Comparison of ENCODE assay signal across 28 cellular contexts in the genomic region with DNA sequence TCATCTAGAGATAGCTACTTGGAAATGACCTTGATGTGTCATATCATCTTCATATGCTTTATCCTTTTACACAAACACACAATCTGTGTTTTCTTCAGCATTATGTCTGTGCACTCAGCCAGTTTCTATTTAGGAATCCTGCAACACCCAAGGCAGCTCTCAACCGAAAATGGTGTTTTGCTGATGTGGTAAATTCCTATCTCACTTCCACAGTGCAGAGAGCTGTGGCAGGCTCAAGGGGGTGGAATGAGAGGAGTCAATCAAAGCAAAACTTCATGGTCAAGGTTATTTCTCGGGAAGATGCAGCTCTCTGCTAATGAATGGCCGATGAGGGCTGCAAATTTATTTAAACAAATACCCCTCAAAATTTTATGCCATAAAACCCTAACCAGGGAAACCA. TPM values are rescaled to one million over a fixed set of nuclear protein-coding genes. Genes with fewer than 3 reads are reported as not detected.
"Had no signal": no experiment of that assay in that cellular context is flagged by ENCODE, and none has a peak within 500 bp of the region (broad histone marks: within the 10 kb centered on the region; RNA-seq: fewer than 3 reads in every experiment).

No MANE protein-coding gene starts in this region.

- H3K4me3 Mint-ChIP-seq: immature natural killer cell; naive thymus-derived CD8-positive, alpha-beta T cell; nephron; neural progenitor cell; stimulated activated memory B cell treated with anti-CD40 and anti-IgM and Interleukin-4, amounts not matched to agents 10 μg/mL and 1 μg/mL and 100 μg/mL, for 72 hours; stimulated activated naive CD8-positive, alpha-beta T cell treated with anti-CD3 and anti-CD28 coated beads, Interleukin-15, amount 100 ng/mL, for 72 hours had no signal

- ATAC-seq: lower lobe of right lung; naive thymus-derived CD8-positive, alpha-beta T cell; psoas muscle; stimulated activated naive CD8-positive, alpha-beta T cell treated with anti-CD3 and anti-CD28 coated beads, Interleukin-15, amount 100 ng/mL, for 72 hours had no signal

- H3K9me3 Mint-ChIP-seq: nephron had no signal

- H3K27ac Mint-ChIP-seq: immature natural killer cell; naive thymus-derived CD8-positive, alpha-beta T cell; nephron; neural progenitor cell; stimulated activated memory B cell treated with anti-CD40 and anti-IgM and Interleukin-4, amounts not matched to agents 10 μg/mL and 1 μg/mL and 100 μg/mL, for 72 hours had no signal

- H3K4me2 ChIP-seq: neural progenitor cell, smooth muscle cell had no signal

- H3K27me3 ChIP-seq: neural progenitor cell, neutrophil, sigmoid colon, tibial nerve, upper lobe of left lung, vagina had no signal

- FAIRE-seq: islet of Langerhans, kidney had no signal

- H3K36me3 Mint-ChIP-seq: immature natural killer cell; naive thymus-derived CD8-positive, alpha-beta T cell; neural progenitor cell; stimulated activated memory B cell treated with anti-CD40 and anti-IgM and Interleukin-4, amounts not matched to agents 10 μg/mL and 1 μg/mL and 100 μg/mL, for 72 hours had no signal

- H3K79me2 ChIP-seq: parathyroid adenoma had no signal

- H3K36me3 ChIP-seq: lower lobe of right lung, neural progenitor cell, neutrophil, sigmoid colon, tibial nerve, upper lobe of left lung, vagina had no signal

- H2AFZ ChIP-seq: neural progenitor cell, parathyroid adenoma had no signal

- H3K27ac ChIP-seq: lower lobe of right lung, neural progenitor cell, neutrophil, parathyroid adenoma, psoas muscle, sigmoid colon, tibial nerve, upper lobe of left lung, vagina had no signal

- H3K9ac ChIP-seq: neural progenitor cell, parathyroid adenoma had no signal

- H3K9me3 ChIP-seq: lower lobe of right lung, neutrophil, psoas muscle, sigmoid colon, tibial nerve, upper lobe of left lung, vagina had no signal

- H3K27me3 Mint-ChIP-seq: stimulated activated memory B cell treated with anti-CD40 and anti-IgM and Interleukin-4, amounts not matched to agents 10 μg/mL and 1 μg/mL and 100 μg/mL, for 72 hours; stimulated activated naive CD8-positive, alpha-beta T cell treated with anti-CD3 and anti-CD28 coated beads, Interleukin-15, amount 100 ng/mL, for 72 hours had no signal

- H3K4me1 ChIP-seq: lower lobe of right lung, neural progenitor cell, parathyroid adenoma, psoas muscle, tibial nerve, vagina had no signal

- H3K4me1 Mint-ChIP-seq: immature natural killer cell; naive thymus-derived CD8-positive, alpha-beta T cell; neural progenitor cell; stimulated activated memory B cell treated with anti-CD40 and anti-IgM and Interleukin-4, amounts not matched to agents 10 μg/mL and 1 μg/mL and 100 μg/mL, for 72 hours; stimulated activated naive CD8-positive, alpha-beta T cell treated with anti-CD3 and anti-CD28 coated beads, Interleukin-15, amount 100 ng/mL, for 72 hours had no signal

- DNase-seq: hypothalamus; immature natural killer cell; kidney; lower lobe of right lung; mammary epithelial cell; mesenchymal stem cell; naive thymus-derived CD8-positive, alpha-beta T cell; occipital lobe; psoas muscle; sigmoid colon; stimulated activated CD4-positive, alpha-beta T cell treated with anti-CD3 and anti-CD28 coated beads, Interleukin-1b, Interleukin-23, amount 100 ng/mL, for 48 hours; stimulated activated CD4-positive, alpha-beta T cell treated with anti-CD3 and anti-CD28 coated beads, Interleukin-2, amount 100 ng/mL, for 48 hours; stimulated activated CD4-positive, alpha-beta T cell treated with anti-CD3 and anti-CD28 coated beads, Interleukin-4, amount 100 ng/mL, for 4 hours; stimulated activated CD8-positive, alpha-beta memory T cell treated with anti-CD3 and anti-CD28 coated beads, Interleukin-4, amount 100 ng/mL, for 48 hours; stimulated activated naive CD4-positive, alpha-beta T cell treated with Interleukin-2 at 50 U/mL for 16 hours; stimulated activated naive CD8-positive, alpha-beta T cell treated with anti-CD3 and anti-CD28 coated beads, Interleukin-15, amount 100 ng/mL, for 72 hours; substantia nigra; upper lobe of left lung had no signal

- H3K4me3 ChIP-seq: lower lobe of right lung, neural progenitor cell, psoas muscle, sigmoid colon, smooth muscle cell, tibial nerve, upper lobe of left lung, vagina had no signal

RNA-seq across cellular contexts. Expression of a gene that starts 59.3 kb away (rescaled TPM):
- total RNA-seq: lower lobe of right lung; naive thymus-derived CD8-positive, alpha-beta T cell; osteocyte; psoas muscle; tibial nerve; upper lobe of left lung; vagina had no signal
- polyA plus RNA-seq: immature natural killer cell; mammary epithelial cell; naive thymus-derived CD8-positive, alpha-beta T cell; psoas muscle had no signal
